10 cellular contexts compared by ENCODE assay signal in genomic region chr13:75762967-75763366, GRCh38.
DNase-seq lines count a peak whose midpoint lies in the region; ATAC-seq and TF ChIP-seq lines count a peak whose summit lies in the region.
"Had no signal": no experiment of that assay in that cellular context is flagged by ENCODE, and none has a peak within 500 bp of the region (broad histone marks: within the 10 kb centered on the region; RNA-seq: fewer than 3 reads in every experiment).

No MANE protein-coding gene starts in this region.

- in situ Hi-C loops in transverse colon (cut with MboI; ENCODE audit: low pct_ligation_motif_present in 1 of 4, low pct_unique_long_range_greater_than_20kb in 1 of 4, low sequenced_read_pairs in 3 of 4), result no loop called here

- H3K27ac ChIP-seq in transverse colon, result peak overlapping the region; percentile 81 to 90 (median 86)
- H3K27ac ChIP-seq: RWPE1 had no signal

- TF ChIP-seq CTCF in transverse colon (IDR thresholded peaks at IDR 0.05), result no peak
- no peak for TF ChIP-seq CTCF in GM20000 (IDR thresholded peaks at IDR 0.05; ENCODE audit: extremely low read depth, missing control alignments)

- peak overlapping the region; percentile 94 for H3K27ac Mint-ChIP-seq in T-helper 17 cell

- H3K27me3 ChIP-seq in transverse colon, result no peaks in the 10 kb centered on the region

- no peak for DNase-seq in activated T-cell treated with anti-CD3 and anti-CD28 coated beads, Interleukin-2, amount 50 U/mL, for 4 hours
- DNase-seq in activated T-cell treated with anti-CD3 and anti-CD28 coated beads for 4 hours (no peak), T-helper 17 cell (no peak), kidney tubule cell (ENCODE audit: low spot score) (peak; percentile 38), transverse colon (no peak), GM20000 (ENCODE audit: low spot score) (no peak), NCI-H82 treated with DMSO at 0.1 percent for 48 hours (lab: John Stamatoyannopoulos, UW; ENCODE audit: unreplicated experiment) (no peak)
- no peak for DNase-seq in stimulated activated CD4-positive, alpha-beta T cell treated with anti-CD3 and anti-CD28 coated beads, Interleukin-4, amount 100 ng/mL, for 24 hours
- DNase-seq: anterior cingulate cortex had no signal

- ATAC-seq in activated T-cell treated with anti-CD3 and anti-CD28 coated beads, Interleukin-2, amount 50 U/mL, for 4 hours, result no peak
- ATAC-seq in T-helper 17 cell, result no peak

- H3K4me1 ChIP-seq in transverse colon, result peaks cover 0 to 26% (median 9%) of the 10 kb centered on the region in 4 donors

- H3K36me3 ChIP-seq in transverse colon, result no peaks in the 10 kb centered on the region

- H3K9me3 ChIP-seq in T-helper 17 cell (ENCODE audit: control insufficient read depth, low read length, poor library complexity, severe bottlenecking) (no peaks in the 10 kb centered on the region), transverse colon (no peaks in the 10 kb centered on the region)

- H3K4me3 Mint-ChIP-seq in activated T-cell treated with anti-CD3 and anti-CD28 coated beads, Interleukin-2, amount 50 U/mL, for 4 hours, result peak overlapping the region; percentile 74
- H3K4me3 Mint-ChIP-seq in T-helper 17 cell, result peak overlapping the region; percentile 83

- H3K9me3 Mint-ChIP-seq in activated T-cell treated with anti-CD3 and anti-CD28 coated beads, Interleukin-2, amount 50 U/mL, for 4 hours, result no peaks in the 10 kb centered on the region

- no peak for TF ChIP-seq EP300 in transverse colon (IDR thresholded peaks at IDR 0.05; ENCODE audit: low read depth)

- H3K27me3 Mint-ChIP-seq in activated T-cell treated with anti-CD3 and anti-CD28 coated beads, Interleukin-2, amount 50 U/mL, for 4 hours (ENCODE audit: low read depth), result no peaks in the 10 kb centered on the region
- no peaks in the 10 kb centered on the region for H3K27me3 Mint-ChIP-seq in T-helper 17 cell

- intact Hi-C loops in transverse colon (cut with DNase I; ENCODE audit: low total_unique reads), result no loop called here

- peak overlapping the region in 3 of 4 donors; percentile 33 to 54 (median 45) for H3K4me3 ChIP-seq in transverse colon

- no peak for TF ChIP-seq POLR2A in transverse colon (IDR thresholded peaks at IDR 0.05)

- peaks cover 70% of the 10 kb centered on the region for H3K4me1 Mint-ChIP-seq in activated T-cell treated with anti-CD3 and anti-CD28 coated beads, Interleukin-2, amount 50 U/mL, for 4 hours (ENCODE audit: low read depth)
- H3K4me1 Mint-ChIP-seq in T-helper 17 cell, result peaks cover 33% of the 10 kb centered on the region

- 40 to 63% methylated on average over 1 to 2 of the region's 2 CpGs for WGBS in transverse colon (ENCODE audit: low coverage in 1 of 2), 2 donors

- peaks cover 3% of the 10 kb centered on the region for H3K36me3 Mint-ChIP-seq in activated T-cell treated with anti-CD3 and anti-CD28 coated beads, Interleukin-2, amount 50 U/mL, for 4 hours (ENCODE audit: insufficient read depth)
- H3K36me3 Mint-ChIP-seq in T-helper 17 cell (ENCODE audit: low read depth), result no peaks in the 10 kb centered on the region
